In the genomic region with DNA sequence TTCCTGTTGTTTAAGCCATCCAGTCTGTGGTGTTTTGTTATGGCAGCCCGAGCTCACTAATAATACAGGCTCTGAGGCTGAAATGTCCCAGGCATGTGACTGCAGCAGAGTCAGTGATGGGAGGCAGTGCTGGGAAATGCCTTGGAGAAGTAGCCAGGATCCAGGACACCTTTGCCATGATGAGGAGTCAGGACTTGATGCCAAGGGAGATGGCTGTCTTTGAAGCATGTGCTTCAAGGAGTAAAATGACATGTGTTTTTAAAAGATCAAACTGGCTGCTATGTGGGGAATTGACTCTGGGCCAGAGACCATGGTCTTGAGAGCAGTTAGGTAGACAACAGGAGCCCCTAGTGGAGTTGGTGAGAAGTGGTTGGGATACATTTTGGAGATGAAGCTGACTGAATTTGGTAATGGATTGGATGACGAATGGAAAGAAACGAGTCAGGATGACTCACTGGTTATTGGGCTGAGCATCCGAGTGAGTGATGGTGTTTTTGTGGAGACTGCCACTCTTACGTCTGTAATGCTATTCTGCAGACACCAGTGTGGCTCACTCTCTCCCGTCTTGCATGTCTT, we compare ENCODE assay signal across 8 cellular contexts.
A peak's percentile ranks its signal among the peaks of the same experiment; 100 is the strongest.
DNase-seq lines count a peak whose midpoint lies in the region; FAIRE-seq and TF ChIP-seq lines count a peak whose summit lies in the region.

No MANE protein-coding gene starts in this region.

- no peaks in the 10 kb centered on the region for H3K9me3 Mint-ChIP-seq in HFFc6

- POLR2A ChIA-PET in endothelial cell of umbilical vein (lab: Charles Lee) = no interaction called here

- H3K27ac ChIP-seq in OCI-LY3 (ENCODE audit: low read length) (no peak overlapping the region), endothelial cell of umbilical vein (ENCODE audit: insufficient read depth, low read depth, low read length) (no peak overlapping the region)

- H3K36me3 Mint-ChIP-seq in HFFc6 (ENCODE audit: low read depth) = no peaks in the 10 kb centered on the region

- H4K20me1 ChIP-seq in OCI-LY3 (ENCODE audit: insufficient read depth, low read length) (no peaks in the 10 kb centered on the region), endothelial cell of umbilical vein (replicated peaks; ENCODE audit: control insufficient read depth, extremely low read depth, insufficient read depth, low read length) (no peaks in the 10 kb centered on the region)

- H3K36me3 ChIP-seq in OCI-LY3 (replicated peaks; ENCODE audit: low read depth, low read length) = no peaks in the 10 kb centered on the region
- H3K36me3 ChIP-seq in endothelial cell of umbilical vein (ENCODE audit: control insufficient read depth in 2 of 2, extremely low read depth in 1 of 2, insufficient read depth in 2 of 2, low read length in 2 of 2) = no peaks in the 10 kb centered on the region

- peaks cover 2% of the 10 kb centered on the region for H3K9me1 ChIP-seq in endothelial cell of umbilical vein (replicated peaks; ENCODE audit: control insufficient read depth, extremely low read depth, insufficient read depth, low read length)

- TF ChIP-seq POLR2A in endothelial cell of umbilical vein (IDR thresholded peaks at IDR 0.05; ENCODE audit: low read depth, low read length) = no peak

- H3K79me2 ChIP-seq in OCI-LY3 (ENCODE audit: low read length) = no peaks in the 10 kb centered on the region
- H3K79me2 ChIP-seq in endothelial cell of umbilical vein (ENCODE audit: control insufficient read depth, insufficient read depth, low read length) = no peaks in the 10 kb centered on the region

- no peak overlapping the region for H3K4me3 Mint-ChIP-seq in HFFc6

- H2AFZ ChIP-seq in OCI-LY3 (ENCODE audit: low read depth, low read length) (no peak overlapping the region), endothelial cell of umbilical vein (ENCODE audit: low read depth, low read length) (no peak overlapping the region)

- peaks cover 2% of the 10 kb centered on the region; the same call in 1 of the 2 replicates for H3K27me3 Mint-ChIP-seq in HFFc6 (ENCODE audit: insufficient read depth)

- dilution Hi-C loops in endothelial cell of umbilical vein (cut with MboI; ENCODE audit: extremely low pct_ligation_motif_present, low sequenced_read_pairs) = no loop called here

- H3K9ac ChIP-seq in OCI-LY3 (ENCODE audit: low read length) = no peak overlapping the region
- no peak overlapping the region for H3K9ac ChIP-seq in endothelial cell of umbilical vein (replicated peaks; ENCODE audit: extremely low read depth, insufficient read depth, low read length)

- peak; percentile 6 for DNase-seq in activated naive CD4-positive, alpha-beta T cell treated with Interleukin-2 at 50 U/mL for 16 hours
- no peak for DNase-seq in activated naive CD4-positive, alpha-beta T cell treated with anti-CD3 and anti-CD28 coated beads, Interleukin-2, amount 50 U/mL, for 16 hours
- DNase-seq in HFFc6 = peak; percentile 96
- peak; percentile 80 for DNase-seq in endothelial cell of umbilical vein (ENCODE audit: low read depth, low spot score)
- peak; percentile 85 for DNase-seq in skeletal muscle cell (ENCODE audit: low read depth)
- no peak for DNase-seq in hippocampal formation (lab: John Stamatoyannopoulos, UW)
- no peak for DNase-seq in GM19239 (ENCODE audit: insufficient read length, low spot score)

- TF ChIP-seq CTCF in HFFc6 (IDR thresholded peaks at IDR 0.05) (peak; percentile 85), OCI-LY3 (IDR thresholded peaks at IDR 0.05; ENCODE audit: low read depth, low read length) (peak; percentile 42), endothelial cell of umbilical vein (IDR thresholded peaks at IDR 0.05; ENCODE audit: extremely low read depth in 1 of 2, insufficient read depth in 1 of 2, low read depth in 1 of 2, low read length in 2 of 2) (peak; percentile 40 to 42)

- peaks cover 31% of the 10 kb centered on the region for H3K4me1 Mint-ChIP-seq in HFFc6 (ENCODE audit: low read depth)

- H3K27ac Mint-ChIP-seq in HFFc6 = peak overlapping the region; percentile 67

- CTCF ChIA-PET in endothelial cell of umbilical vein (lab: Charles Lee) = interaction anchor here (0.6 to 1.3 kb wide), 14 partner anchors 10 to 518 kb away, joined by 3 to 9 read pairs (median 4); a partner anchor contains a TSS

- BruUV-seq in endothelial cell of umbilical vein (replicated peaks; lab: Mats Ljungman, UMichigan) = no TSS peak

- H3K27me3 ChIP-seq in OCI-LY3 (ENCODE audit: low read depth, low read length) (peaks cover 4% of the 10 kb centered on the region; the same call in 1 of the 2 replicates), endothelial cell of umbilical vein (ENCODE audit: control insufficient read depth in 2 of 2, insufficient read depth in 2 of 2, low read length in 2 of 2) (no peaks in the 10 kb centered on the region)

- H3K9me3 ChIP-seq in OCI-LY3 (ENCODE audit: insufficient read depth, low read length) (no peaks in the 10 kb centered on the region), endothelial cell of umbilical vein (replicated peaks; ENCODE audit: control insufficient read depth, insufficient read depth, low read length) (no peaks in the 10 kb centered on the region)

- H3K4me3 ChIP-seq in OCI-LY3 (ENCODE audit: low read length) (no peak overlapping the region), endothelial cell of umbilical vein (replicated peaks in 1 of 3; ENCODE audit: insufficient read depth in 1 of 3, low read depth in 1 of 3, low read length in 3 of 3) (no peak overlapping the region), skeletal muscle cell (ENCODE audit: low read depth, low read length) (no peak overlapping the region)

- H3K4me1 ChIP-seq in OCI-LY3 (ENCODE audit: low read length) = no peaks in the 10 kb centered on the region
- H3K4me1 ChIP-seq in endothelial cell of umbilical vein (ENCODE audit: control insufficient read depth, extremely low read depth, insufficient read depth, low read length) = no peaks in the 10 kb centered on the region

- FAIRE-seq in endothelial cell of umbilical vein (lab: Jason Lieb, UNC) (peak; percentile 79), GM19239 (lab: Jason Lieb, UNC) (no peak)

- H3K4me2 ChIP-seq in OCI-LY3 (ENCODE audit: low read length) = no peak overlapping the region
- H3K4me2 ChIP-seq in endothelial cell of umbilical vein (ENCODE audit: insufficient read depth, low read length) = no peak overlapping the region

- intact Hi-C loops in endothelial cell of umbilical vein (cut with micrococcal nuclease) = loop anchor here (1.0 to 5.0 kb wide), 4 partner anchors 62 to 412 kb away; a partner anchor contains a TSS

TF ChIP-seq in endothelial cell of umbilical vein, 7 proteins besides CTCF, POLR2A, EP300 and RAD21:
- peak; percentile 93 for TF ChIP-seq JUN (IDR thresholded peaks at IDR 0.05; ENCODE audit: borderline replicate concordance, insufficient read depth, insufficient read length, low read depth)
- TF ChIP-seq, protein P1, sequence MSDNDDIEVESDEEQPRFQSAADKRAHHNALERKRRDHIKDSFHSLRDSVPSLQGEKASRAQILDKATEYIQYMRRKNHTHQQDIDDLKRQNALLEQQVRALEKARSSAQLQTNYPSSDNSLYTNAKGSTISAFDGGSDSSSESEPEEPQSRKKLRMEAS (IDR thresholded peaks at IDR 0.05; ENCODE audit: insufficient read depth, insufficient read length) = peak; percentile 58
- no peak for TF ChIP-seq EZH2 (IDR thresholded peaks at IDR 0.05; ENCODE audit: borderline replicate concordance, low read depth, low read length, severe bottlenecking)
- TF ChIP-seq POLR2AphosphoS5 (IDR thresholded peaks at IDR 0.05; ENCODE audit: insufficient read depth, low read depth, low read length) = no peak
- no peak for TF ChIP-seq MYC (IDR thresholded peaks at IDR 0.05; ENCODE audit: low read depth, low read length)
- peak; percentile 53 for TF ChIP-seq FOS (IDR thresholded peaks at IDR 0.05; ENCODE audit: borderline replicate concordance, insufficient read depth, low read length)
- no peak for TF ChIP-seq GATA2 (IDR thresholded peaks at IDR 0.05; ENCODE audit: insufficient read depth, insufficient read length, low read depth, low read length)

Comparison
In these comparisons a context has a peak if more than half of its experiments do, and no peak if none do; other contexts are left out.
1. DNase-seq: peak in activated naive CD4-positive, alpha-beta T cell treated with Interleukin-2 at 50 U/mL for 16 hours (single experiment), HFFc6 (single experiment), endothelial cell of umbilical vein (single experiment) and skeletal muscle cell (single experiment); none in activated naive CD4-positive, alpha-beta T cell treated with anti-CD3 and anti-CD28 coated beads, Interleukin-2, amount 50 U/mL, for 16 hours (single experiment), hippocampal formation (0 of 2) and GM19239 (single experiment).
2. Peak in every context shown above with its lines, with median percentiles within 50 percentile points of each other: CTCF ChIP-seq.